ENCODE assay signal across 4 cellular contexts in the genomic region with DNA sequence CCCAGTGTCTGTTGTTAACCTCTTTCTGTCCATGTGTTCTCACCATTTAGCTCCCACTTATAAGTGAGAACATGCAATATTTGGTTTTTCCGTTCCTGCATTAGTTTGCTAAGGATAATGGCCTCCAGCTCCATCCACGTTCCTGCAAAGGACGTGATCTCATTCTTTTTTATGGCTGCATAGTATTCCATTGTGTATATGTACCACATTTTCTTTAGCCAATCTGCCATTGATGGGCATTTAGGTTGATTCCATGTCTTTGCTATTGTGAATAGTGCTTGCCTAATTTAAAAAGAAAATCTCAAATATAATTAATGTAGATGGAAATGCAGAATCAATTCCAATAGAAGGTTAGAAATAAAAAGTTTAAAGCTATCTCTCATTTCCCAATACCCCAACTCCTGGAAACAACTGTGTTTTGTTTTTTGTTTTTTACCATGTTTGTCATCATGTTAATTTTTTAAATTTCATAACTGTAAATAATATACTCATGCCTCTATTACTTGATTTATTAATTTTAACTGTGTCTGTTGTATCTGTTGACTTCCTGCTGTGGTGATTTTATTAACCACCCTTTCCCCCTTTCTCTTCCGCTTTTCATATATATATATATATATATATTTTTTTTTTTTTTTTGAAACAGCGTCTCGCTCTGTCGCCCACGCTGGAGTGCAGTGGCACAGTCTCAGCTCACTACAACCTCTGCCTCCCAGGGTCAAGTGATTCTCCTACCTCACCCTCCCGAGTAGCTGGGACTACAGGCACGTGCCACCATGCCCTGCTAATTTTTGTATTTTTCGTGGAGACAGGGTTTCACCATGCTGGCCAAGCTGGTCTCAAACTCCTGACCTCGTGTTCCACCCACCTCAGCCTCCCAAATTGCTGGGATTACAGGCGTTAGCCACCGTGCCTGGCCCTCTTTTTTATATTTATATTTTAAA. TPM values are rescaled to one million over a fixed set of nuclear protein-coding genes. Genes with fewer than 3 reads are reported as not detected.
"Had no signal": no experiment of that assay in that cellular context is flagged by ENCODE, and none has a peak within 500 bp of the region (broad histone marks: within the 10 kb centered on the region; RNA-seq: fewer than 3 reads in every experiment).

No MANE protein-coding gene starts in this region.

RNA-seq across cellular contexts. Expression of a gene that starts 0.9 kb away (rescaled TPM):
- total RNA-seq: activated CD4-positive, alpha-beta T cell treated with anti-CD3 and anti-CD28 coated beads, Interleukin-2, amount 10 ng/mL, durations not matched to agents 24 days and 14 days; activated CD8-positive, alpha-beta T cell treated with anti-CD3 and anti-CD28 coated beads for 36 hours; left ventricle myocardium inferior; natural killer cell treated with Interleukin-12 subunit alpha and Interleukin-12 subunit beta and Interleukin-15 and Interleukin-18, amount 100 ng/mL, for 72 hours had no signal
